9 cellular contexts compared by ENCODE assay signal in genomic region chr9:34603610-34604231, GRCh38. TPM values are rescaled to one million over a fixed set of nuclear protein-coding genes. Genes with fewer than 3 reads are reported as not detected.
DNase-seq lines count a peak whose midpoint lies in the region; ATAC-seq and TF ChIP-seq lines count a peak whose summit lies in the region.
"Had no signal": no experiment of that assay in that cellular context is flagged by ENCODE, and none has a peak within 500 bp of the region (broad histone marks: within the 10 kb centered on the region; RNA-seq: fewer than 3 reads in every experiment).

No MANE protein-coding gene starts in this region.

- POLR2A ChIA-PET in activated naive CD8-positive, alpha-beta T cell treated with anti-CD3 and anti-CD28 coated beads, Interleukin-2, amount 10 ng/mL, durations not matched to agents 7 days and 5 days (lab: Charles Lee) = no interaction called here

- intact Hi-C loops in psoas muscle (cut with DNase I) = loop anchor here (2.0 to 10.0 kb wide), 6 partner anchors 55 to 276 kb away; partner anchors contain the start of genes KIF24 (in 1 of the 2) and NUDT2 (in 1 of the 2)

- DNase-seq in COLO829 (ENCODE audit: low spot score) (peak; percentile 93), NCI-H1092 (lab: John Stamatoyannopoulos, UW) (peak; percentile 71), cardiac muscle cell (ENCODE audit: low read depth in 1 of 2, low spot score in 1 of 2) (peak; percentile 81 to 87), psoas muscle (peak; percentile 82 to 92)
- DNase-seq in activated naive CD8-positive, alpha-beta T cell treated with anti-CD3 and anti-CD28 coated beads, Interleukin-2, amount 10 ng/mL, durations not matched to agents 7 days and 5 days = peak; percentile 82

- TF ChIP-seq CTCF in SU-DHL-6 (IDR thresholded peaks at IDR 0.05; ENCODE audit: insufficient read depth, low read length, poor library complexity, severe bottlenecking) = peak; percentile 97
- TF ChIP-seq CTCF in cardiac muscle cell (IDR thresholded peaks at IDR 0.05; ENCODE audit: low read depth, low read length) = peak; percentile 91
- TF ChIP-seq CTCF in psoas muscle (IDR thresholded peaks at IDR 0.05) = peak; percentile 92

- H3K9me3 Mint-ChIP-seq in activated naive CD8-positive, alpha-beta T cell treated with anti-CD3 and anti-CD28 coated beads, Interleukin-2, amount 10 ng/mL, durations not matched to agents 7 days and 5 days = no peaks in the 10 kb centered on the region
- H3K9me3 Mint-ChIP-seq: T-helper 1 cell treated with Interleukin-12 subunit alpha and Interleukin-12 subunit beta and Interleukin-4 antibody, amounts not matched to agents 30 μg/mL and 1 μg/mL, for 36 hours had no signal

- H3K9me3 ChIP-seq in SU-DHL-6 (ENCODE audit: insufficient read depth, low read length) = no peaks in the 10 kb centered on the region
- H3K9me3 ChIP-seq in cardiac muscle cell (ENCODE audit: low read depth) = no peaks in the 10 kb centered on the region
- no peaks in the 10 kb centered on the region for H3K9me3 ChIP-seq in psoas muscle

- H3K4me1 Mint-ChIP-seq in activated naive CD8-positive, alpha-beta T cell treated with anti-CD3 and anti-CD28 coated beads, Interleukin-2, amount 10 ng/mL, durations not matched to agents 7 days and 5 days = no peaks in the 10 kb centered on the region

- no peaks in the 10 kb centered on the region for H3K9me2 ChIP-seq in SU-DHL-6 (replicated peaks; ENCODE audit: insufficient read depth, low read length)

- no peaks in the 10 kb centered on the region for H3F3A ChIP-seq in SU-DHL-6 (ENCODE audit: insufficient read depth)

- no peaks in the 10 kb centered on the region for H3K36me3 Mint-ChIP-seq in activated naive CD8-positive, alpha-beta T cell treated with anti-CD3 and anti-CD28 coated beads, Interleukin-2, amount 10 ng/mL, durations not matched to agents 7 days and 5 days

- no peaks in the 10 kb centered on the region for H3K79me2 ChIP-seq in SU-DHL-6 (ENCODE audit: insufficient read depth, low read length)

- no peak overlapping the region for H3K4me2 ChIP-seq in SU-DHL-6 (ENCODE audit: low read depth, low read length, poor library complexity, severe bottlenecking)

- no peak overlapping the region for H2AFZ ChIP-seq in SU-DHL-6 (ENCODE audit: low read depth, low read length, severe bottlenecking)

- no peak overlapping the region for H3K9ac ChIP-seq in SU-DHL-6 (ENCODE audit: low read length)

- ATAC-seq in GM21737 (IDR thresholded peaks at IDR 0.05; ENCODE audit: unreplicated experiment) (peak; percentile 59), psoas muscle (peak; percentile 91 to 96 (median 94)), HG02840 (IDR thresholded peaks at IDR 0.05; ENCODE audit: low FRiP score, unreplicated experiment) (no peak)
- peak; percentile 95 for ATAC-seq in activated naive CD8-positive, alpha-beta T cell treated with anti-CD3 and anti-CD28 coated beads, Interleukin-2, amount 10 ng/mL, durations not matched to agents 7 days and 5 days (ENCODE audit: low read depth)

- WGBS in psoas muscle, 3 donors = 43 to 53% (median 44%) methylated on average over 4 of the region's 4 CpGs

- no peak overlapping the region for H3K27ac ChIP-seq in SU-DHL-6 (ENCODE audit: low read depth, low read length)
- no peak overlapping the region for H3K27ac ChIP-seq in cardiac muscle cell
- H3K27ac ChIP-seq in psoas muscle = no peak overlapping the region

- peaks cover 4% of the 10 kb centered on the region for H3K27me3 Mint-ChIP-seq in activated naive CD8-positive, alpha-beta T cell treated with anti-CD3 and anti-CD28 coated beads, Interleukin-2, amount 10 ng/mL, durations not matched to agents 7 days and 5 days

- no peak overlapping the region for H3K27ac Mint-ChIP-seq in activated naive CD8-positive, alpha-beta T cell treated with anti-CD3 and anti-CD28 coated beads, Interleukin-2, amount 10 ng/mL, durations not matched to agents 7 days and 5 days
- H3K27ac Mint-ChIP-seq: T-helper 1 cell treated with Interleukin-12 subunit alpha and Interleukin-12 subunit beta and Interleukin-4 antibody, amounts not matched to agents 30 μg/mL and 1 μg/mL, for 36 hours had no signal

- H3K4me1 ChIP-seq in cardiac muscle cell (ENCODE audit: low read depth) (peaks cover 10% of the 10 kb centered on the region), psoas muscle (peaks cover 6% of the 10 kb centered on the region)

- H3K27me3 ChIP-seq in SU-DHL-6 (ENCODE audit: low read length) = no peaks in the 10 kb centered on the region
- H3K27me3 ChIP-seq in cardiac muscle cell = no peaks in the 10 kb centered on the region
- H3K27me3 ChIP-seq in psoas muscle (ENCODE audit: insufficient read depth in 3 of 3, low read length in 2 of 3) = no peaks in the 10 kb centered on the region

- no peak overlapping the region for H3K4me3 Mint-ChIP-seq in activated naive CD8-positive, alpha-beta T cell treated with anti-CD3 and anti-CD28 coated beads, Interleukin-2, amount 10 ng/mL, durations not matched to agents 7 days and 5 days
- H3K4me3 Mint-ChIP-seq: T-helper 1 cell treated with Interleukin-12 subunit alpha and Interleukin-12 subunit beta and Interleukin-4 antibody, amounts not matched to agents 30 μg/mL and 1 μg/mL, for 36 hours had no signal

- H4K20me1 ChIP-seq in SU-DHL-6 (ENCODE audit: low read depth, low read length) = no peaks in the 10 kb centered on the region

- H3K36me3 ChIP-seq in SU-DHL-6 (ENCODE audit: low read length) = no peaks in the 10 kb centered on the region
- no peaks in the 10 kb centered on the region for H3K36me3 ChIP-seq in cardiac muscle cell
- no peaks in the 10 kb centered on the region for H3K36me3 ChIP-seq in psoas muscle (ENCODE audit: insufficient read depth in 1 of 2, low read depth in 1 of 2)

- no peak overlapping the region for H3K4me3 ChIP-seq in SU-DHL-6 (ENCODE audit: insufficient read depth, low read length, poor library complexity, severe bottlenecking)
- no peak overlapping the region for H3K4me3 ChIP-seq in cardiac muscle cell
- no peak overlapping the region for H3K4me3 ChIP-seq in psoas muscle

RNA-seq across cellular contexts. Expression of gene RPP25L, which starts 8.2 kb away (rescaled TPM):
- total RNA-seq in activated naive CD8-positive, alpha-beta T cell treated with anti-CD3 and anti-CD28 coated beads, Interleukin-2, amount 10 ng/mL, durations not matched to agents 7 days and 5 days = 10 to 100 TPM; 27.2 to 29.3 TPM
- total RNA-seq in cardiac muscle cell (68.4 and 71.6 TPM in 2 replicates), psoas muscle (10 to 100 TPM; 63.1 to 84.7 (median 68.3) TPM)
- polyA plus RNA-seq in cardiac muscle cell (84.3 and 89.4 TPM in 2 replicates), psoas muscle (100 to 1,000 TPM in 1 of 3 donors, 10 to 100 TPM in 2; 58.5 to 124 (median 70.1) TPM)

RNA-seq across cellular contexts. Expression of gene CNTFR, which starts 14.2 kb away (rescaled TPM):
- total RNA-seq in activated naive CD8-positive, alpha-beta T cell treated with anti-CD3 and anti-CD28 coated beads, Interleukin-2, amount 10 ng/mL, durations not matched to agents 7 days and 5 days = not detected
- 23.1 and 29.8 TPM in 2 replicates for total RNA-seq in cardiac muscle cell
- polyA plus RNA-seq in cardiac muscle cell = 15.5 and 22.4 TPM in 2 replicates
- 10 to 100 TPM; 32.3 to 85.1 (median 54.7) TPM for total RNA-seq in psoas muscle
- 10 to 100 TPM; 59.9 to 97.4 (median 64.4) TPM for polyA plus RNA-seq in psoas muscle

RNA-seq across cellular contexts. Expression of gene DCTN3, which starts 16.6 kb away (rescaled TPM):
- total RNA-seq in activated naive CD8-positive, alpha-beta T cell treated with anti-CD3 and anti-CD28 coated beads, Interleukin-2, amount 10 ng/mL, durations not matched to agents 7 days and 5 days = 100 to 1,000 TPM; 121 to 122 TPM
- total RNA-seq in cardiac muscle cell (79.8 and 82.7 TPM in 2 replicates), psoas muscle (100 to 1,000 TPM in 2 of 4 donors, 10 to 100 TPM in 2; 79.4 to 109 (median 93.8) TPM)
- polyA plus RNA-seq in cardiac muscle cell (172 and 180 TPM in 2 replicates), psoas muscle (10 to 100 TPM; 52.7 to 96.5 (median 95.8) TPM)

RNA-seq across cellular contexts. Expression of gene ARID3C, which starts 25.1 kb away (rescaled TPM):
- total RNA-seq in activated naive CD8-positive, alpha-beta T cell treated with anti-CD3 and anti-CD28 coated beads, Interleukin-2, amount 10 ng/mL, durations not matched to agents 7 days and 5 days = not detected
- total RNA-seq in cardiac muscle cell = 0.27 and 1.7 TPM in 2 replicates
- 1.4 TPM in 1 of 2 replicates, not detected in the other for polyA plus RNA-seq in cardiac muscle cell
- total RNA-seq in psoas muscle = under 1 TPM in 1 of 4 donors, not detected in 3; 0.16 TPM
- not detected for polyA plus RNA-seq in psoas muscle

RNA-seq across cellular contexts. Expression of gene SIGMAR1, which starts 33.9 kb away (rescaled TPM):
- 10 to 100 TPM; 48.8 to 55.4 TPM for total RNA-seq in activated naive CD8-positive, alpha-beta T cell treated with anti-CD3 and anti-CD28 coated beads, Interleukin-2, amount 10 ng/mL, durations not matched to agents 7 days and 5 days
- total RNA-seq in cardiac muscle cell = 106 and 125 TPM in 2 replicates
- polyA plus RNA-seq in cardiac muscle cell = 137 and 144 TPM in 2 replicates
- total RNA-seq in psoas muscle = 10 to 100 TPM; 13.0 to 16.5 (median 13.8) TPM
- polyA plus RNA-seq in psoas muscle = 10 to 100 TPM; 13.8 to 50.1 (median 20.1) TPM

Comparison
In these comparisons a context has a peak if more than half of its experiments do, and no peak if none do; other contexts are left out.
1. RNA of gene CNTFR, which starts 14.2 kb away (total RNA-seq): 32.3 to 85.1 TPM in psoas muscle and 23.1 to 29.8 TPM in cardiac muscle cell; not detected in activated naive CD8-positive, alpha-beta T cell treated with anti-CD3 and anti-CD28 coated beads, Interleukin-2, amount 10 ng/mL, durations not matched to agents 7 days and 5 days; every median in the first group is over 10 times any median in the second.
2. Peak in every context shown above with its lines, with median percentiles within 50 percentile points of each other: DNase-seq and CTCF ChIP-seq.